ENCODE assay signal across 8 cellular contexts in the genomic region with DNA sequence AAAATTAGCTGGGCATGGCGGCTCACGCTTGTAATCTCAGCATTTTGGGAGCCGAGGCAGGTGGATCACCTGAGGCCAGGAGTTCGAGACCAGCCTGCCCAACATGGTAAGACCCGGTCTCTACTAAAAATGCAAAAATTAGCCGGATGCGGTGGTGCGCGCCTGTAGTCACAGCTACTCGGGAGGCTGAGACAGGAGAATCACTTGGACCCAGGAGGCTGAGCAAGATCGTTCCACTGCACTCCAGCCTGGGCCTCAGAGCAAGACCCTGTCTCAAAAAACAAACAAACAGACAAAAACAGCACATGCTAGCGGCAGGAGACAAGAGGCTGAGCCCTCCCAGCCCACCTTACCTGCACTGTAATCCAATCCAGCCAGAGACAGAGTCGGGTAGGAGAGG. TPM values are rescaled to one million over a fixed set of nuclear protein-coding genes. Genes with fewer than 3 reads are reported as not detected.
DNase-seq lines count a peak whose midpoint lies in the region; ATAC-seq and TF ChIP-seq lines count a peak whose summit lies in the region.

No MANE protein-coding gene starts in this region.

- no peak for TF ChIP-seq CTCF in DND-41 (IDR thresholded peaks at IDR 0.05; ENCODE audit: borderline replicate concordance, extremely low read depth, low read length, poor library complexity, severe bottlenecking)
- TF ChIP-seq CTCF in OCI-LY3 (IDR thresholded peaks at IDR 0.05; ENCODE audit: low read depth, low read length) = no peak
- no peak for TF ChIP-seq CTCF in endodermal cell (conservative IDR thresholded peaks at IDR 0.05)
- no peak for TF ChIP-seq CTCF in osteoblast (IDR thresholded peaks at IDR 0.05; ENCODE audit: extremely low read depth, low read depth, low read length)

- H3K4me3 Mint-ChIP-seq in endodermal cell = peak overlapping the region; percentile 80

- peak overlapping the region; percentile 92 for H3K27ac Mint-ChIP-seq in endodermal cell

- H3K27me3 ChIP-seq in DND-41 (ENCODE audit: insufficient read depth, low read length, poor library complexity) (no peaks in the 10 kb centered on the region), OCI-LY3 (ENCODE audit: low read depth, low read length) (no peaks in the 10 kb centered on the region), endodermal cell (ENCODE audit: control insufficient read depth, insufficient read depth, low read length, poor library complexity, severe bottlenecking) (no peaks in the 10 kb centered on the region), osteoblast (ENCODE audit: insufficient read depth, low read length) (no peaks in the 10 kb centered on the region)

- H2AFZ ChIP-seq in DND-41 (ENCODE audit: low read depth, low read length) (peak overlapping the region; percentile 77), OCI-LY3 (ENCODE audit: low read depth, low read length) (no peak overlapping the region), osteoblast (ENCODE audit: low read length) (peak overlapping the region; percentile 99)

- no peaks in the 10 kb centered on the region for H3K9me3 Mint-ChIP-seq in endodermal cell

- no peak for DNase-seq in DND-41
- DNase-seq in endodermal cell = no peak
- no peak for DNase-seq in osteoblast (ENCODE audit: insufficient read length, low spot score, missing footprints)
- no peak for DNase-seq in DMS 273 treated with DMSO at 0.1 percent for 48 hours (lab: John Stamatoyannopoulos, UW)
- DNase-seq in iPS-NIHi7 (ENCODE audit: extremely low spot score) = no peak

- H3K27ac ChIP-seq in DND-41 (ENCODE audit: low read length) (no peak overlapping the region), OCI-LY3 (ENCODE audit: low read length) (no peak overlapping the region), endodermal cell (ENCODE audit: low read depth, low read length) (no peak overlapping the region), osteoblast (ENCODE audit: low read depth, low read length) (no peak overlapping the region)

- H3K9ac ChIP-seq in DND-41 (ENCODE audit: low read depth, low read length) = peak overlapping the region; percentile 36
- peak overlapping the region; percentile 44; the same call in 1 of the 2 replicates for H3K9ac ChIP-seq in OCI-LY3 (ENCODE audit: low read length)
- peak overlapping the region; percentile 53 for H3K9ac ChIP-seq in endodermal cell (ENCODE audit: extremely low read depth, low read length, poor library complexity, severe bottlenecking)

- no peaks in the 10 kb centered on the region for H3K27me3 Mint-ChIP-seq in endodermal cell (ENCODE audit: insufficient read depth)

- H3K36me3 ChIP-seq in DND-41 (ENCODE audit: insufficient read depth, low read length) = peaks cover 16% of the 10 kb centered on the region
- H3K36me3 ChIP-seq in OCI-LY3 (replicated peaks; ENCODE audit: low read depth, low read length) = no peaks in the 10 kb centered on the region
- peaks cover 5% of the 10 kb centered on the region for H3K36me3 ChIP-seq in endodermal cell (ENCODE audit: control insufficient read depth, insufficient read depth, low read length)
- H3K36me3 ChIP-seq in osteoblast (ENCODE audit: insufficient read depth, low read length) = no peaks in the 10 kb centered on the region

- WGBS in endodermal cell (ENCODE audit: insufficient coverage in 1 of 2, insufficient read length in 1 of 2), 2 experiments = 87 to 89% methylated on average over 12 to 13 of the region's 13 CpGs

- peaks cover 7% of the 10 kb centered on the region for H3K4me1 Mint-ChIP-seq in endodermal cell

- H3K36me3 Mint-ChIP-seq in endodermal cell (ENCODE audit: low read depth) = peaks cover 2% of the 10 kb centered on the region

- H3K79me2 ChIP-seq in DND-41 (ENCODE audit: insufficient read depth, low read length) (peaks cover 28% of the 10 kb centered on the region), OCI-LY3 (ENCODE audit: low read length) (peaks cover 23% of the 10 kb centered on the region), osteoblast (ENCODE audit: insufficient read depth, low read length) (peaks cover 28% of the 10 kb centered on the region)

- H3K9me3 ChIP-seq in DND-41 (ENCODE audit: insufficient read depth, low read length, severe bottlenecking) = no peaks in the 10 kb centered on the region
- H3K9me3 ChIP-seq in OCI-LY3 (ENCODE audit: insufficient read depth, low read length) = no peaks in the 10 kb centered on the region
- H3K9me3 ChIP-seq in endodermal cell (ENCODE audit: control insufficient read depth, low read length) = no peaks in the 10 kb centered on the region
- H3K9me3 ChIP-seq in osteoblast (ENCODE audit: low read depth, low read length) = no peaks in the 10 kb centered on the region

- H4K20me1 ChIP-seq in DND-41 (ENCODE audit: insufficient read depth, low read length) (peaks cover 24% of the 10 kb centered on the region), OCI-LY3 (ENCODE audit: insufficient read depth, low read length) (no peaks in the 10 kb centered on the region; the same call in 1 of the 2 replicates), osteoblast (ENCODE audit: insufficient read depth, low read length) (peaks cover 5% of the 10 kb centered on the region)

- H3K4me3 ChIP-seq in DND-41 (ENCODE audit: low read depth in 1 of 2, low read length in 2 of 2) (peak overlapping the region in 1 of 2 experiments; percentile 96; a peak in 3 of 4 replicates), OCI-LY3 (ENCODE audit: low read length) (peak overlapping the region; percentile 93), endodermal cell (ENCODE audit: low read length) (peak overlapping the region; percentile 94), osteoblast (ENCODE audit: insufficient read depth, low read length) (peak overlapping the region; percentile 97)

- peaks cover 37% of the 10 kb centered on the region for H3K4me1 ChIP-seq in DND-41 (ENCODE audit: insufficient read depth, low read length)
- H3K4me1 ChIP-seq in OCI-LY3 (ENCODE audit: low read length) = peaks cover 8% of the 10 kb centered on the region
- peaks cover 3% of the 10 kb centered on the region for H3K4me1 ChIP-seq in endodermal cell (ENCODE audit: control insufficient read depth, insufficient read depth, low read length)
- peaks cover 14% of the 10 kb centered on the region for H3K4me1 ChIP-seq in osteoblast (ENCODE audit: insufficient read depth, low read length)

- H3K4me2 ChIP-seq in DND-41 (ENCODE audit: insufficient read depth, low read length) (peak overlapping the region; percentile 76), OCI-LY3 (ENCODE audit: low read length) (peak overlapping the region; percentile 84), osteoblast (ENCODE audit: insufficient read depth, low read length) (peak overlapping the region; percentile 99)

- ATAC-seq in DND-41 (ENCODE audit: insufficient read depth, low read depth) (no peak), HG03571 (IDR thresholded peaks at IDR 0.05; ENCODE audit: unreplicated experiment) (no peak), GM21526 (IDR thresholded peaks at IDR 0.05; ENCODE audit: low FRiP score, unreplicated experiment) (no peak)

RNA-seq across cellular contexts. Expression of a gene that starts 1.1 kb away (rescaled TPM):
- 10 to 100 TPM; 30.1 to 30.4 TPM for total RNA-seq in endodermal cell
- polyA plus RNA-seq in endodermal cell (2013, experiment 1 of 2) = 28.6 TPM
- 25.3 TPM for polyA plus RNA-seq in endodermal cell (2013, experiment 2 of 2)
- total RNA-seq in osteoblast = 10.3 and 10.5 TPM in 2 replicates

RNA-seq across cellular contexts. Expression of a gene that starts 30.8 kb away (rescaled TPM):
- total RNA-seq in endodermal cell (10 to 100 TPM; 17.2 to 17.5 TPM), osteoblast (64.8 and 79.6 TPM in 2 replicates)
- 25.3 TPM for polyA plus RNA-seq in endodermal cell (2013, experiment 1 of 2)
- 24.3 TPM for polyA plus RNA-seq in endodermal cell (2013, experiment 2 of 2)

RNA-seq across cellular contexts. Expression of a gene that starts 31.4 kb away (rescaled TPM):
- total RNA-seq in endodermal cell (100 to 1,000 TPM; 134 to 139 TPM), osteoblast (64.8 and 73.5 TPM in 2 replicates)
- polyA plus RNA-seq in endodermal cell (2013, experiment 1 of 2) = 105 TPM
- polyA plus RNA-seq in endodermal cell (2013, experiment 2 of 2) = 96.3 TPM

RNA-seq across cellular contexts. Expression of a gene that starts 43.4 kb away (rescaled TPM):
- total RNA-seq in endodermal cell = 10 to 100 TPM; 41.4 to 41.5 TPM
- 23.0 TPM for polyA plus RNA-seq in endodermal cell (2013, experiment 1 of 2)
- 17.8 TPM for polyA plus RNA-seq in endodermal cell (2013, experiment 2 of 2)
- total RNA-seq in osteoblast = 21.2 and 22.4 TPM in 2 replicates

RNA-seq across cellular contexts. Expression of a gene that starts 51.7 kb away (rescaled TPM):
- total RNA-seq in endodermal cell (10 to 100 TPM; 86.9 to 98.1 TPM), osteoblast (37.3 and 38.6 TPM in 2 replicates)
- polyA plus RNA-seq in endodermal cell (2013, experiment 1 of 2) = 82.3 TPM
- polyA plus RNA-seq in endodermal cell (2013, experiment 2 of 2) = 77.3 TPM
